In the genomic region with DNA sequence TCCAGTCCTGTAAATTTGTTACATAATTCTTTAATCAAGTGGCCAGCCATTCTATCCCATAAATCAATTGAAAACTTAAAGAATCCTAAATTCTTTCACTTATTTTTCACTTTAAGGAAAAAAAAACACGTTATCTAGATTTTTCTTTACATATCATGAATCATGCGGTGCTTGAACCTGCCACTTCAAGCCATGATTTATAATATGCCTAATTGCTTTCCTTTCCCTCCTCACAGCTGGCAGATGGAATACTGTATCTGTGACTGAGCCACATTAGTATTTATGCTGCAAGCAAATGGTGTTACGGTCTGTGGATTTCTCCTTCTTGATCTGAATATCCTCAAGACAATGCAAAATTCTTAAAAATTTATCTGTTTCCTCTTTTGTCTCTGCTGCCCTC, we compare ENCODE assay signal across 12 cellular contexts.
"Had no signal": no experiment of that assay in that cellular context is flagged by ENCODE, and none has a peak within 500 bp of the region (broad histone marks: within the 10 kb centered on the region; RNA-seq: fewer than 3 reads in every experiment).

No MANE protein-coding gene starts in this region.

- H3K4me3 ChIP-seq: lower lobe of right lung, psoas muscle, right lobe of liver, smooth muscle cell, testis, upper lobe of left lung had no signal

- H3K9me3 ChIP-seq: lower lobe of right lung, psoas muscle, right lobe of liver, testis, upper lobe of left lung had no signal

- H3K36me3 ChIP-seq: lower lobe of right lung, right lobe of liver, upper lobe of left lung had no signal

- ATAC-seq: activated CD4-positive, CD25-positive, alpha-beta regulatory T cell treated with anti-CD3 and anti-CD28 coated beads, Interleukin-2, amount 50 U/mL, for 24 hours; lower lobe of right lung; psoas muscle; right lobe of liver; stimulated activated naive CD8-positive, alpha-beta T cell treated with anti-CD3 and anti-CD28 coated beads, Interleukin-15, amount 100 ng/mL, for 72 hours had no signal

- H3K27ac ChIP-seq: lower lobe of right lung, psoas muscle, right lobe of liver, testis, upper lobe of left lung had no signal

- DNase-seq: activated naive CD8-positive, alpha-beta T cell treated with anti-CD3 and anti-CD28 coated beads for 36 hours; cortex of kidney; effector CD4-positive, alpha-beta T cell; foreskin melanocyte; lower lobe of right lung; psoas muscle; right lobe of liver; stimulated activated naive CD8-positive, alpha-beta T cell treated with anti-CD3 and anti-CD28 coated beads, Interleukin-15, amount 100 ng/mL, for 72 hours; testis; upper lobe of left lung had no signal

- H3K4me1 ChIP-seq: lower lobe of right lung, psoas muscle, right lobe of liver, testis, upper lobe of left lung had no signal

- H3K27me3 ChIP-seq: right lobe of liver, testis, upper lobe of left lung had no signal

- H3K4me2 ChIP-seq: smooth muscle cell had no signal
